11 cellular contexts compared by ENCODE assay signal in the genomic region with DNA sequence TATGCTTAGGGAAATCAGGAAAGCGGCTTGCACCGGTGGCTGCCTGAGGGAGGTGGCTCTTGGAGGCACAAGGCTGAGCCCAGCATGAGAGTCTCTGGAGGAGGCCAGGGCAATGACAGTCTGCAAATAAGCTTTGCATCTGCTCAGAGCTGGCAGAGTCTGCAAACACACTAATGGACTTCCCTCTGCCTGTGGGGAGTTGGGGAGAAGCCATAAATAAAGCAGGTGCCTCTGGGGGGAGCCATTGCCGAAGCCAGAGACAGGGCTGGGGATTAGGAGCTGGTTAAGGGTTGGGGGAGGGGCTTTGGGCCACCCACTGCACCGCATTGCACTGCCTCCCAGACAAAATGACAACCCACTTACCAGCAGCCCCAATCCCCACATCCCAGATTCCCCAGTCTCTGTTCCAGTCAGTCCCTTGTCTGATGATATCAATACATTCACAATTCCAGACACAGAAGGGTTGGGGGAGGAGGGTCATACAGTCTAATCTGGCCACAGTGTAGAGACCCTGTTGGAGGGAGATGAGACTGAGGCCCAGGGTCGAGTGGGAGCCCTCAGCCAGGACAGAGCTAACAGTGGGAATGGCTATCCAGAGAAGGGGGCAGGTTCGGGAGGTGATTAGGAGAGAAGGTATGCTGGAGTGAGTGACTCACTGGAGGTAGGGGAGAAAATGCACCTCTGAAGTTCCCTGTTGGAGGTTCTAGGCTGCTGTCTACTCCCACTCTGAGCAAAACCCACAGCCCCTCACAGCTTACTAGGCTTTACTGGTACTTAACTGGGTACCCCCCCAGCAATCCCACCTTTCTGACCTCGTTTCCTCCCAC. TPM values are rescaled to one million over a fixed set of nuclear protein-coding genes. Genes with fewer than 3 reads are reported as not detected.
A peak's percentile ranks its signal among the peaks of the same experiment; 100 is the strongest.
DNase-seq lines count a peak whose midpoint lies in the region; ATAC-seq and TF ChIP-seq lines count a peak whose summit lies in the region.
"Had no signal": no experiment of that assay in that cellular context is flagged by ENCODE, and none has a peak within 500 bp of the region (broad histone marks: within the 10 kb centered on the region; RNA-seq: fewer than 3 reads in every experiment).

No MANE protein-coding gene starts in this region.

- no peaks in the 10 kb centered on the region for H3K36me3 ChIP-seq in HAP-1 (replicated peaks)
- H3K36me3 ChIP-seq: left ventricle myocardium inferior had no signal

- H3K4me3 ChIP-seq in HAP-1 (no peak overlapping the region), epithelial cell of esophagus (ENCODE audit: low read length) (no peak overlapping the region)
- H3K4me3 ChIP-seq: left ventricle myocardium inferior had no signal

- no peak for ATAC-seq in HG02973 (IDR thresholded peaks at IDR 0.05; ENCODE audit: unreplicated experiment)
- ATAC-seq in esophagus mucosa = no peak
- no peak for ATAC-seq in activated T-cell treated with anti-CD3 and anti-CD28 coated beads, Interleukin-2, amount 50 U/mL, for 4 hours

- H3K9me3 Mint-ChIP-seq in activated T-cell treated with anti-CD3 and anti-CD28 coated beads, Interleukin-2, amount 50 U/mL, for 4 hours = no peaks in the 10 kb centered on the region

- peaks cover 4% of the 10 kb centered on the region for H3K4me1 Mint-ChIP-seq in activated T-cell treated with anti-CD3 and anti-CD28 coated beads, Interleukin-2, amount 50 U/mL, for 4 hours (ENCODE audit: low read depth)

- H3K4me3 Mint-ChIP-seq in activated T-cell treated with anti-CD3 and anti-CD28 coated beads, Interleukin-2, amount 50 U/mL, for 4 hours = no peak overlapping the region

- H3K4me1 ChIP-seq in HAP-1 = no peaks in the 10 kb centered on the region
- H3K4me1 ChIP-seq: left ventricle myocardium inferior had no signal

- H3K36me3 Mint-ChIP-seq in activated T-cell treated with anti-CD3 and anti-CD28 coated beads, Interleukin-2, amount 50 U/mL, for 4 hours (ENCODE audit: insufficient read depth) = no peaks in the 10 kb centered on the region

- H3K9me3 ChIP-seq in HAP-1 = no peaks in the 10 kb centered on the region
- H3K9me3 ChIP-seq: left ventricle myocardium inferior had no signal

- H3K27me3 Mint-ChIP-seq in activated T-cell treated with anti-CD3 and anti-CD28 coated beads, Interleukin-2, amount 50 U/mL, for 4 hours (ENCODE audit: low read depth) = peaks cover 51% of the 10 kb centered on the region

- peak; percentile 54 for DNase-seq in COLO668 (lab: John Stamatoyannopoulos, UW; ENCODE audit: unreplicated experiment)
- peak; percentile 27 to 72 for DNase-seq in HAP-1 (ENCODE audit: low spot score in 2 of 2)
- peak; percentile 72 to 73 for DNase-seq in NCI-H526 (lab: John Stamatoyannopoulos, UW)
- DNase-seq in epithelial cell of esophagus (ENCODE audit: low read depth) = peak; percentile 65
- DNase-seq in activated T-cell treated with anti-CD3 and anti-CD28 coated beads, Interleukin-2, amount 50 U/mL, for 4 hours = no peak
- DNase-seq in activated CD8-positive, alpha-beta memory T cell treated with anti-CD3 and anti-CD28 coated beads, Interleukin-2, amount 50 U/mL, for 48 hours = no peak
- DNase-seq: GF-D8, left ventricle myocardium inferior had no signal

- in situ Hi-C loops in HAP-1 (cut with MboI; ENCODE audit: low sequenced_read_pairs) = no loop called here

- no peaks in the 10 kb centered on the region; the same call in none of the 2 replicates for H3K27me3 ChIP-seq in HAP-1 (ENCODE audit: low read depth)

- no peak for TF ChIP-seq CTCF in epithelial cell of esophagus (IDR thresholded peaks at IDR 0.05; ENCODE audit: insufficient read depth, low read depth, low read length, missing control alignments)

RNA-seq across cellular contexts. Expression of a gene that starts 53.7 kb away (rescaled TPM):
- 0.44 TPM for total RNA-seq in esophagus mucosa
- 1 to 10 TPM; 1.2 to 8.6 (median 1.7) TPM for total RNA-seq in activated T-cell treated with anti-CD3 and anti-CD28 coated beads, Interleukin-2, amount 50 U/mL, for 4 hours
- total RNA-seq: left ventricle myocardium inferior, NCI-H460 had no signal

Comparison
In these comparisons a context has a peak if more than half of its experiments do, and no peak if none do; other contexts are left out.
1. DNase-seq: peak in COLO668 (single experiment), HAP-1 (2 of 2), NCI-H526 (2 of 2) and epithelial cell of esophagus (single experiment); none in activated T-cell treated with anti-CD3 and anti-CD28 coated beads, Interleukin-2, amount 50 U/mL, for 4 hours (single experiment) and activated CD8-positive, alpha-beta memory T cell treated with anti-CD3 and anti-CD28 coated beads, Interleukin-2, amount 50 U/mL, for 48 hours (single experiment).